In the genomic region with DNA sequence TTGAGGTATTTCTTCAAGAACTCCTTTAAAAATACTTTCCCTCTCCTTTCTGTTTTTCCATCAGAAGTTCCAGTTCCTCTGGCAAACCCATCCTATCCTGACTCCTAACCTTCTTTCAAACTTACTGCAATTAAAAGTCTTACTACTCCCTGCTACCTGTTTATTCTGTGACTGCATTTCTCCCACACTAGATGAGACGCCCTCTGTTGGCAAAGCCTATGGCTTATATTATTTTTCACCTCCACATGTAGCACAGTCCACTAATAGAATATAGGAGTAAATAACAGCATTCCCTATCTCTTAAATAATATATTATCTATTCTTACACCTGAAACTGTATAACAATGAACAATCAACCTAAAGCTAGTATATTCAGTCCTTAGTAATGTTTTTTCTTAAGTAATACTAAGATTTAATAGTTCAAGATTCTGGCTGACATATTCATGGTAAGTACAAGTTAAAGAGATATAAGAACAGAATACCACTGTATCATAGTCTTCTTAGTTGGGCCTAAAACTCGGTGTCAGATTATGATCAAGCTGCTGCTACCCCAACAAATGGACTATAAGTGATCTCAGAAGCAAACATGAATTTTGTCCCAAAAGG, we compare ENCODE assay signal across 1 cellular context.
TF ChIP-seq lines count a peak whose summit lies in the region.

No MANE protein-coding gene starts in this region.

TF ChIP-seq in GM23338, 12 proteins besides CTCF, POLR2A, EP300 and RAD21 (continued from another document):
- TF ChIP-seq ZNF462 (CRISPR knock-in tag; IDR thresholded peaks at IDR 0.05) (no peak), JUNB (IDR thresholded peaks at IDR 0.05; ENCODE audit: unreplicated experiment) (no peak)
- TF ChIP-seq, protein P1, sequence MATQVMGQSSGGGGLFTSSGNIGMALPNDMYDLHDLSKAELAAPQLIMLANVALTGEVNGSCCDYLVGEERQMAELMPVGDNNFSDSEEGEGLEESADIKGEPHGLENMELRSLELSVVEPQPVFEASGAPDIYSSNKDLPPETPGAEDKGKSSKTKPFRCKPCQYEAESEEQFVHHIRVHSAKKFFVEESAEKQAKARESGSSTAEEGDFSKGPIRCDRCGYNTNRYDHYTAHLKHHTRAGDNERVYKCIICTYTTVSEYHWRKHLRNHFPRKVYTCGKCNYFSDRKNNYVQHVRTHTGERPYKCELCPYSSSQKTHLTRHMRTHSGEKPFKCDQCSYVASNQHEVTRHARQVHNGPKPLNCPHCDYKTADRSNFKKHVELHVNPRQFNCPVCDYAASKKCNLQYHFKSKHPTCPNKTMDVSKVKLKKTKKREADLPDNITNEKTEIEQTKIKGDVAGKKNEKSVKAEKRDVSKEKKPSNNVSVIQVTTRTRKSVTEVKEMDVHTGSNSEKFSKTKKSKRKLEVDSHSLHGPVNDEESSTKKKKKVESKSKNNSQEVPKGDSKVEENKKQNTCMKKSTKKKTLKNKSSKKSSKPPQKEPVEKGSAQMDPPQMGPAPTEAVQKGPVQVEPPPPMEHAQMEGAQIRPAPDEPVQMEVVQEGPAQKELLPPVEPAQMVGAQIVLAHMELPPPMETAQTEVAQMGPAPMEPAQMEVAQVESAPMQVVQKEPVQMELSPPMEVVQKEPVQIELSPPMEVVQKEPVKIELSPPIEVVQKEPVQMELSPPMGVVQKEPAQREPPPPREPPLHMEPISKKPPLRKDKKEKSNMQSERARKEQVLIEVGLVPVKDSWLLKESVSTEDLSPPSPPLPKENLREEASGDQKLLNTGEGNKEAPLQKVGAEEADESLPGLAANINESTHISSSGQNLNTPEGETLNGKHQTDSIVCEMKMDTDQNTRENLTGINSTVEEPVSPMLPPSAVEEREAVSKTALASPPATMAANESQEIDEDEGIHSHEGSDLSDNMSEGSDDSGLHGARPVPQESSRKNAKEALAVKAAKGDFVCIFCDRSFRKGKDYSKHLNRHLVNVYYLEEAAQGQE (IDR thresholded peaks at IDR 0.05; ENCODE audit: unreplicated experiment): no peak
TF ChIP-seq in GM23338: peak in this region for 0.
